8 cellular contexts compared by ENCODE assay signal in the genomic region with DNA sequence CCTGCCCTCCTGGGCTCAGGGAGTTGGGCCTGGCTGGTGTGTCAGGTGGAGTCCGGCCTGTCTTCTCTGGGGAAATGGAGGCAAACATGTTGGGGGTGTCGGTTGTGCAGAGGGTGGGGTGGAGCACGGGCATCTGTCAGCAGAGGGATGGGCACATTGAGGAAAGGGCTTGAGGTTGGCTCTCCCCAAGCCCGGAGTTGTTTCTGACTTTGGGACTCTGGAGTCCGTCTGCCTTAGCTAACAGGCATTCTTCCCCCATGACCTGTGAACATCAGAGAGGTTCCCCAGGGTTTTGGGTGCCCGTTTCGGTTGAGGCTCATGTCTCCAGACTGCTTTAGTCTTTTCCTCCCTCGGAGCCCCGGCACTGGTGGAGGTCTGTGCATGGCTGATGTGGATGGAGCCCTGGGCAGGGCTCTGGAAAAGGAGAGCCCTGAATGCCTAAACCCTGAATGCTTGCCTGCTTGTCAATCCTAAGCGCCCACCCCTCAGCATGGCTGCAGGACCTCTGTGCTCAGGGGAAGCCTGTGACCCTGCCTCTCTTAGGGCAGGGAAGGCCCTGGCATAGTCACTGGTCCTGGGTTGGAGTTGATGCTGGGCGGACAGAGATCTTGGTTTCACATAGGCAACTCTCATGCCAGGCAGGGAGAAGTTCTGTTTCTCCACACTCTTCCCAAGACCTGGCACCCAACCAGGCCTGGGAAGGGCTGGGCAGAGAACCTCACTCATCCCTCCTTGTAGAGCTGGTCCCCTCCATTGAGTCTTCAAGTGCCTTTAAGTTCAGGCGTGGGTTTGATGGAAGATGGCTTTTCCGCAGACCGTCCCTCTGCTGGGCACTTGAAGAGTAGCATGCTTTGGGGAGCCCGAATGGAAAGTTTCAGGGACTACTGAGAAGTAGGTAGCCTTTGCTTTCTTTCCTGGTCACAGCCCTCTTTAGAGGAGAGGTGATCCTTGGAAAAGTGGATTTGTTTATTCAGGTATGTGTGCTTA. TPM values are rescaled to one million over a fixed set of nuclear protein-coding genes. Genes with fewer than 3 reads are reported as not detected.
DNase-seq lines count a peak whose midpoint lies in the region; ATAC-seq and TF ChIP-seq lines count a peak whose summit lies in the region.

No MANE protein-coding gene starts in this region.

- H3K4me2 ChIP-seq in DND-41 (ENCODE audit: insufficient read depth, low read length), result no peak overlapping the region

- H3K79me2 ChIP-seq in DND-41 (ENCODE audit: insufficient read depth, low read length), result no peaks in the 10 kb centered on the region

- H3K36me3 Mint-ChIP-seq in endodermal cell (ENCODE audit: low read depth), result peaks cover 12% of the 10 kb centered on the region
- peaks cover 68% of the 10 kb centered on the region for H3K36me3 Mint-ChIP-seq in nephron (ENCODE audit: low read depth)

- H3K9ac ChIP-seq in DND-41 (ENCODE audit: low read depth, low read length) (no peak overlapping the region), endodermal cell (ENCODE audit: extremely low read depth, low read length, poor library complexity, severe bottlenecking) (no peak overlapping the region)

- no peaks in the 10 kb centered on the region for H3K27me3 Mint-ChIP-seq in endodermal cell (ENCODE audit: insufficient read depth)
- no peaks in the 10 kb centered on the region for H3K27me3 Mint-ChIP-seq in nephron (ENCODE audit: low read depth)

- H3K27ac Mint-ChIP-seq in endodermal cell (no peak overlapping the region), nephron (peak overlapping the region in 1 of 3 experiments; percentile 22)

- H2AFZ ChIP-seq in DND-41 (ENCODE audit: low read depth, low read length), result no peak overlapping the region; the same call in 1 of the 2 replicates

- ATAC-seq in DND-41 (ENCODE audit: insufficient read depth, low read depth) (peak; percentile 72), HG03342 (IDR thresholded peaks at IDR 0.05; ENCODE audit: unreplicated experiment) (peak; percentile 59), HG03520 (IDR thresholded peaks at IDR 0.05; ENCODE audit: unreplicated experiment) (no peak), GM21786 (IDR thresholded peaks at IDR 0.05; ENCODE audit: unreplicated experiment) (no peak)

- no peaks in the 10 kb centered on the region for H3K36me3 ChIP-seq in DND-41 (ENCODE audit: insufficient read depth, low read length)
- H3K36me3 ChIP-seq in endodermal cell (ENCODE audit: control insufficient read depth, insufficient read depth, low read length), result no peaks in the 10 kb centered on the region

- in situ Hi-C loops in ACHN (cut with HindIII; ENCODE audit: low pct_ligation_motif_present, low pct_unique_long_range_greater_than_20kb, low sequenced_read_pairs), result no loop called here

- H4K20me1 ChIP-seq in DND-41 (ENCODE audit: insufficient read depth, low read length), result no peaks in the 10 kb centered on the region

- DNase-seq in ACHN (peak; percentile 47), DND-41 (peak; percentile 38), RWPE1 (ENCODE audit: low spot score) (peak; percentile 44), endodermal cell (peak; percentile 79)

- WGBS in endodermal cell (ENCODE audit: insufficient coverage in 1 of 2, insufficient read length in 1 of 2), 2 experiments, result 75 to 86% methylated on average over 6 to 15 of the region's 15 CpGs

- H3K27me3 ChIP-seq in DND-41 (ENCODE audit: insufficient read depth, low read length, poor library complexity) (peaks cover 4% of the 10 kb centered on the region), endodermal cell (ENCODE audit: control insufficient read depth, insufficient read depth, low read length, poor library complexity, severe bottlenecking) (no peaks in the 10 kb centered on the region)

- no peaks in the 10 kb centered on the region for H3K9me3 ChIP-seq in DND-41 (ENCODE audit: insufficient read depth, low read length, severe bottlenecking)
- no peaks in the 10 kb centered on the region for H3K9me3 ChIP-seq in endodermal cell (ENCODE audit: control insufficient read depth, low read length)

- TF ChIP-seq CTCF in DND-41 (IDR thresholded peaks at IDR 0.05; ENCODE audit: borderline replicate concordance, extremely low read depth, low read length, poor library complexity, severe bottlenecking) (peak; percentile 67), RWPE1 (conservative IDR thresholded peaks at IDR 0.05; ENCODE audit: low read depth) (peak; percentile 60), endodermal cell (conservative IDR thresholded peaks at IDR 0.05) (peak; percentile 83), nephron (IDR thresholded peaks at IDR 0.05; ENCODE audit: unreplicated experiment in 3 of 3) (peak; percentile 60 to 68 (median 65))

- H3K4me3 ChIP-seq in DND-41 (ENCODE audit: low read depth in 1 of 2, low read length in 2 of 2), result no peak overlapping the region
- no peak overlapping the region for H3K4me3 ChIP-seq in endodermal cell (ENCODE audit: low read length)

- H3K4me3 Mint-ChIP-seq in endodermal cell, result no peak overlapping the region
- no peak overlapping the region for H3K4me3 Mint-ChIP-seq in nephron

- H3K4me1 Mint-ChIP-seq in endodermal cell, result no peaks in the 10 kb centered on the region
- no peaks in the 10 kb centered on the region for H3K4me1 Mint-ChIP-seq in nephron

- H3K9me3 Mint-ChIP-seq in endodermal cell (no peaks in the 10 kb centered on the region), nephron (no peaks in the 10 kb centered on the region)

- H3K4me1 ChIP-seq in DND-41 (ENCODE audit: insufficient read depth, low read length), result no peaks in the 10 kb centered on the region
- H3K4me1 ChIP-seq in endodermal cell (ENCODE audit: control insufficient read depth, insufficient read depth, low read length), result no peaks in the 10 kb centered on the region

- POLR2A ChIA-PET in RWPE1 (lab: Yijun Ruan, JAX; ENCODE audit: low non-redundant PET), result no interaction called here

- H3K27ac ChIP-seq in DND-41 (ENCODE audit: low read length), result no peak overlapping the region
- no peak overlapping the region for H3K27ac ChIP-seq in RWPE1
- no peak overlapping the region for H3K27ac ChIP-seq in endodermal cell (ENCODE audit: low read depth, low read length)

- CTCF ChIA-PET in RWPE1 (lab: Yijun Ruan, JAX), result interaction anchor here (0.6 to 1.6 kb wide), 7 partner anchors 19 to 234 kb away, joined by 3 to 8 read pairs (median 4); no protein-coding TSS in a partner anchor

RNA-seq across cellular contexts. Expression of a gene that starts 13.0 kb away (rescaled TPM):
- 10 to 100 TPM; 19.5 to 19.7 TPM for total RNA-seq in endodermal cell
- polyA plus RNA-seq in endodermal cell (2013, experiment 1 of 2), result 26.5 TPM
- 26.2 TPM for polyA plus RNA-seq in endodermal cell (2013, experiment 2 of 2)

RNA-seq across cellular contexts. Expression of a gene that starts 17.7 kb away (rescaled TPM):
- 1 to 10 TPM; 2.1 to 2.4 TPM for total RNA-seq in endodermal cell
- polyA plus RNA-seq in endodermal cell (2013, experiment 1 of 2), result 0.46 TPM
- 0.83 TPM for polyA plus RNA-seq in endodermal cell (2013, experiment 2 of 2)

RNA-seq across cellular contexts. Expression of a gene that starts 18.0 kb away (rescaled TPM):
- total RNA-seq in endodermal cell, result 10 to 100 TPM; 46.2 to 46.6 TPM
- polyA plus RNA-seq in endodermal cell (2013, experiment 1 of 2), result 34.2 TPM
- 29.1 TPM for polyA plus RNA-seq in endodermal cell (2013, experiment 2 of 2)

RNA-seq across cellular contexts. Expression of a gene that starts 30.8 kb away (rescaled TPM):
- total RNA-seq in endodermal cell, result 10 to 100 TPM; 40.4 to 41.3 TPM
- 72.3 TPM for polyA plus RNA-seq in endodermal cell (2013, experiment 1 of 2)
- 58.7 TPM for polyA plus RNA-seq in endodermal cell (2013, experiment 2 of 2)

RNA-seq across cellular contexts. Expression of a gene that starts 43.8 kb away (rescaled TPM):
- 10 to 100 TPM; 24.8 to 34.1 TPM for total RNA-seq in endodermal cell
- 90.1 TPM for polyA plus RNA-seq in endodermal cell (2013, experiment 1 of 2)
- 70.2 TPM for polyA plus RNA-seq in endodermal cell (2013, experiment 2 of 2)

Comparison
In these comparisons a context has a peak if more than half of its experiments do, and no peak if none do; other contexts are left out.
1. ATAC-seq: peak in DND-41 (single experiment) and HG03342 (single experiment); none in HG03520 (single experiment) and GM21786 (single experiment).
2. Peak in every context shown above with its lines, with median percentiles within 50 percentile points of each other: DNase-seq and CTCF ChIP-seq.